In the genomic region with DNA sequence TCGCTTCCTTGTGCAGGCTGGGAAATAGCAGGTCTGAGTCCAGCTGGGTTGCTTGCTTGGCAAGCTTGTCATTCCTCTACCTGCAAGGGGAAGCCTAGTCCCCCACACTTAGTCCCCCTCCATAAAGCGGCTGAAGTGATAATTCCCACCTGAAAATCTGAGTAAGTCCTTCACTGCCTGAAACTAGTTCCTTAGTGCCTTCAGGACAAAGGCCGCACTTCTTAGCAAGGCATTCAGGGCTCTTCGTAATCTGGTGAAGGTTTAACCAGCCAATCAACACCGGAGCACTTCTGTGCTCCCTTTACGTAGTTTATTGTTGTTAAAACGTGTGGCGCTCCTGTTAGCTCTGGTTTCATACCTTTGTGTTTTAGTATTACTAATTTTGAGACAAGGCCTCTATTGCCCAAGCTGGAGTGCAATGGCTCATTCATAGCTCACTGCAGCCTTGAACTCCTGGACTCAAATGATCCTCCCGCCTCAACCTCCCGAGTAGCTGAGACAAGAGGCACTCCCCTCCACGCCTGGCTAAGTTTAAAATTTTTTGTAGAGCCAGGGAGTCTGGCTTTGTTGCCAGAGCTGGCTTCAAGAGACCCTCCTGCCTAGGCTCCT, we compare ENCODE assay signal across 9 cellular contexts. TPM values are rescaled to one million over a fixed set of nuclear protein-coding genes. Genes with fewer than 3 reads are reported as not detected.
A peak's percentile ranks its signal among the peaks of the same experiment; 100 is the strongest.
DNase-seq lines count a peak whose midpoint lies in the region; ATAC-seq, FAIRE-seq and TF ChIP-seq lines count a peak whose summit lies in the region.
"Had no signal": no experiment of that assay in that cellular context is flagged by ENCODE, and none has a peak within 500 bp of the region (broad histone marks: within the 10 kb centered on the region; RNA-seq: fewer than 3 reads in every experiment).

No MANE protein-coding gene starts in this region.

- no peaks in the 10 kb centered on the region for H3K36me3 Mint-ChIP-seq in activated CD4-positive, alpha-beta T cell treated with anti-CD3 and anti-CD28 coated beads, Interleukin-2, amount 10 ng/mL, durations not matched to agents 7 days and 5 days (ENCODE audit: low read depth)
- peaks cover 3% of the 10 kb centered on the region for H3K36me3 Mint-ChIP-seq in activated CD8-positive, alpha-beta T cell treated with anti-CD3 and anti-CD28 coated beads, Interleukin-2, amount 10 ng/mL, durations not matched to agents 7 days and 5 days (ENCODE audit: low read depth)

- no peak for TF ChIP-seq CTCF in suprapubic skin (IDR thresholded peaks at IDR 0.05)

- no peak for TF ChIP-seq POLR2A in suprapubic skin (IDR thresholded peaks at IDR 0.05)

- DNase-seq in activated CD4-positive, alpha-beta T cell treated with anti-CD3 and anti-CD28 coated beads, Interleukin-2, amount 10 ng/mL, durations not matched to agents 7 days and 5 days = no peak
- no peak for DNase-seq in activated CD4-positive, alpha-beta T cell treated with anti-CD3 and anti-CD28 coated beads for 1 hour
- no peak for DNase-seq in activated CD8-positive, alpha-beta T cell treated with anti-CD3 and anti-CD28 coated beads, Interleukin-2, amount 10 ng/mL, durations not matched to agents 7 days and 5 days
- DNase-seq in suprapubic skin (ENCODE audit: low spot score in 2 of 2) (no peak), NCI-H526 (lab: John Stamatoyannopoulos, UW) (no peak), RCC 7860 (ENCODE audit: low spot score) (no peak)

- FAIRE-seq in RCC 7860 (lab: Jason Lieb, UNC) = no peak
- FAIRE-seq: G401.6 had no signal

- H3K9me3 Mint-ChIP-seq in activated CD4-positive, alpha-beta T cell treated with anti-CD3 and anti-CD28 coated beads, Interleukin-2, amount 10 ng/mL, durations not matched to agents 7 days and 5 days = no peaks in the 10 kb centered on the region
- H3K9me3 Mint-ChIP-seq in activated CD8-positive, alpha-beta T cell treated with anti-CD3 and anti-CD28 coated beads, Interleukin-2, amount 10 ng/mL, durations not matched to agents 7 days and 5 days (ENCODE audit: insufficient read depth) = no peaks in the 10 kb centered on the region

- H3K36me3 ChIP-seq in iPS-20b (ENCODE audit: insufficient read depth, low read depth, low read length) (no peaks in the 10 kb centered on the region), suprapubic skin (no peaks in the 10 kb centered on the region)

- H3K4me1 ChIP-seq in iPS-20b (ENCODE audit: insufficient read depth, low read length) (peaks cover 8% of the 10 kb centered on the region; the same call in 1 of the 2 replicates), suprapubic skin (peaks cover 43% of the 10 kb centered on the region)

- peak overlapping the region; percentile 99 for H3K27ac Mint-ChIP-seq in activated CD4-positive, alpha-beta T cell treated with anti-CD3 and anti-CD28 coated beads, Interleukin-2, amount 10 ng/mL, durations not matched to agents 7 days and 5 days
- peak overlapping the region; percentile 97 for H3K27ac Mint-ChIP-seq in activated CD8-positive, alpha-beta T cell treated with anti-CD3 and anti-CD28 coated beads, Interleukin-2, amount 10 ng/mL, durations not matched to agents 7 days and 5 days

- no peak for TF ChIP-seq EP300 in suprapubic skin (IDR thresholded peaks at IDR 0.05)

- H3K27me3 ChIP-seq in iPS-20b (ENCODE audit: insufficient read depth, low read length) (no peaks in the 10 kb centered on the region), suprapubic skin (no peaks in the 10 kb centered on the region)

- POLR2A ChIA-PET in activated CD4-positive, alpha-beta T cell treated with anti-CD3 and anti-CD28 coated beads, Interleukin-2, amount 10 ng/mL, durations not matched to agents 7 days and 5 days (lab: Charles Lee) = interaction anchor here (0.6 to 0.7 kb wide), 2 partner anchors 29 to 185 kb away, joined by 3 read pairs; no protein-coding TSS in a partner anchor
- POLR2A ChIA-PET in activated CD8-positive, alpha-beta T cell treated with anti-CD3 and anti-CD28 coated beads, Interleukin-2, amount 10 ng/mL, durations not matched to agents 7 days and 5 days (lab: Charles Lee) = interaction anchor here (1.4 to 3.1 kb wide), 3 partner anchors 10 to 48 kb away, joined by 3 to 15 read pairs (median 4); partner anchors contain the start of gene NUTF2

- H3K4me3 Mint-ChIP-seq in activated CD4-positive, alpha-beta T cell treated with anti-CD3 and anti-CD28 coated beads, Interleukin-2, amount 10 ng/mL, durations not matched to agents 7 days and 5 days = peak overlapping the region; percentile 92
- H3K4me3 Mint-ChIP-seq in activated CD8-positive, alpha-beta T cell treated with anti-CD3 and anti-CD28 coated beads, Interleukin-2, amount 10 ng/mL, durations not matched to agents 7 days and 5 days = peak overlapping the region; percentile 97

- peak overlapping the region; percentile 98 for H3K9ac ChIP-seq in iPS-20b (ENCODE audit: low read depth, low read length)

- H3K27me3 Mint-ChIP-seq in activated CD4-positive, alpha-beta T cell treated with anti-CD3 and anti-CD28 coated beads, Interleukin-2, amount 10 ng/mL, durations not matched to agents 7 days and 5 days = no peaks in the 10 kb centered on the region
- H3K27me3 Mint-ChIP-seq in activated CD8-positive, alpha-beta T cell treated with anti-CD3 and anti-CD28 coated beads, Interleukin-2, amount 10 ng/mL, durations not matched to agents 7 days and 5 days (ENCODE audit: low read depth) = no peaks in the 10 kb centered on the region

- WGBS in suprapubic skin = 23% methylated on average over 11 of the region's 11 CpGs

- peaks cover 31% of the 10 kb centered on the region for H3K4me1 Mint-ChIP-seq in activated CD4-positive, alpha-beta T cell treated with anti-CD3 and anti-CD28 coated beads, Interleukin-2, amount 10 ng/mL, durations not matched to agents 7 days and 5 days
- H3K4me1 Mint-ChIP-seq in activated CD8-positive, alpha-beta T cell treated with anti-CD3 and anti-CD28 coated beads, Interleukin-2, amount 10 ng/mL, durations not matched to agents 7 days and 5 days (ENCODE audit: low read depth) = peaks cover 28% of the 10 kb centered on the region

- no peaks in the 10 kb centered on the region for H3K9me3 ChIP-seq in iPS-20b (ENCODE audit: insufficient read depth, low read depth, low read length)
- no peaks in the 10 kb centered on the region for H3K9me3 ChIP-seq in suprapubic skin

- H3K27ac ChIP-seq in iPS-20b (ENCODE audit: low read length) = no peak overlapping the region
- H3K27ac ChIP-seq in suprapubic skin = peak overlapping the region; percentile 93

- CTCF ChIA-PET in activated CD4-positive, alpha-beta T cell treated with anti-CD3 and anti-CD28 coated beads, Interleukin-2, amount 10 ng/mL, durations not matched to agents 7 days and 5 days (lab: Charles Lee) = interaction anchor here (1.6 to 3.8 kb wide), 4 partner anchors 11 to 41 kb away, joined by 4 to 24 read pairs (median 14); partner anchors contain the start of gene NRN1L
- CTCF ChIA-PET in activated CD8-positive, alpha-beta T cell treated with anti-CD3 and anti-CD28 coated beads, Interleukin-2, amount 10 ng/mL, durations not matched to agents 7 days and 5 days (lab: Charles Lee) = interaction anchor here (0.8 to 4.3 kb wide), 6 partner anchors 10 to 86 kb away, joined by 3 to 21 read pairs (median 3); partner anchors contain the start of gene NRN1L

- no peak for ATAC-seq in activated CD8-positive, alpha-beta T cell treated with anti-CD3 and anti-CD28 coated beads, Interleukin-2, amount 10 ng/mL, durations not matched to agents 7 days and 5 days
- ATAC-seq in GM21390 (IDR thresholded peaks at IDR 0.05; ENCODE audit: unreplicated experiment) = no peak

- peak overlapping the region; percentile 87 for H3K4me3 ChIP-seq in iPS-20b (ENCODE audit: low read length)
- peak overlapping the region; percentile 77 for H3K4me3 ChIP-seq in suprapubic skin

RNA-seq across cellular contexts. Expression of gene PSKH1, which starts 0.8 kb away (rescaled TPM):
- total RNA-seq in activated CD4-positive, alpha-beta T cell treated with anti-CD3 and anti-CD28 coated beads, Interleukin-2, amount 10 ng/mL, durations not matched to agents 7 days and 5 days = 10 to 100 TPM; 21.3 to 21.5 TPM
- 10 to 100 TPM; 20.0 to 22.8 TPM for total RNA-seq in activated CD8-positive, alpha-beta T cell treated with anti-CD3 and anti-CD28 coated beads, Interleukin-2, amount 10 ng/mL, durations not matched to agents 7 days and 5 days
- 10 to 100 TPM; 16.4 to 26.9 (median 24.5) TPM for total RNA-seq in suprapubic skin

RNA-seq across cellular contexts. Expression of gene NRN1L, which starts 9.2 kb away (rescaled TPM):
- total RNA-seq in activated CD4-positive, alpha-beta T cell treated with anti-CD3 and anti-CD28 coated beads, Interleukin-2, amount 10 ng/mL, durations not matched to agents 7 days and 5 days = 1 to 10 TPM; 1.5 to 2.5 TPM
- total RNA-seq in activated CD8-positive, alpha-beta T cell treated with anti-CD3 and anti-CD28 coated beads, Interleukin-2, amount 10 ng/mL, durations not matched to agents 7 days and 5 days = 1 to 10 TPM; 1.2 to 1.4 TPM
- total RNA-seq in suprapubic skin = 1 to 10 TPM in 3 of 4 donors, not detected in 1; 4.3 to 5.6 (median 4.7) TPM

RNA-seq across cellular contexts. Expression of gene EDC4, which starts 21.0 kb away (rescaled TPM):
- 100 to 1,000 TPM; 114 to 128 TPM for total RNA-seq in activated CD4-positive, alpha-beta T cell treated with anti-CD3 and anti-CD28 coated beads, Interleukin-2, amount 10 ng/mL, durations not matched to agents 7 days and 5 days
- 100 to 1,000 TPM; 111 to 113 TPM for total RNA-seq in activated CD8-positive, alpha-beta T cell treated with anti-CD3 and anti-CD28 coated beads, Interleukin-2, amount 10 ng/mL, durations not matched to agents 7 days and 5 days
- 100 to 1,000 TPM in 1 of 4 donors, 10 to 100 TPM in 3; 59.5 to 110 (median 68.0) TPM for total RNA-seq in suprapubic skin

RNA-seq across cellular contexts. Expression of gene CTRL, which starts 37.8 kb away (rescaled TPM):
- 1 to 10 TPM; 7.2 to 9.4 TPM for total RNA-seq in activated CD4-positive, alpha-beta T cell treated with anti-CD3 and anti-CD28 coated beads, Interleukin-2, amount 10 ng/mL, durations not matched to agents 7 days and 5 days
- 1 to 10 TPM; 5.5 TPM for total RNA-seq in activated CD8-positive, alpha-beta T cell treated with anti-CD3 and anti-CD28 coated beads, Interleukin-2, amount 10 ng/mL, durations not matched to agents 7 days and 5 days
- 1 to 10 TPM in 3 of 4 donors, under 1 TPM in 1; 0.55 to 2.7 (median 1.8) TPM for total RNA-seq in suprapubic skin

RNA-seq across cellular contexts. Expression of gene PSMB10, which starts 42.8 kb away (rescaled TPM):
- total RNA-seq in activated CD4-positive, alpha-beta T cell treated with anti-CD3 and anti-CD28 coated beads, Interleukin-2, amount 10 ng/mL, durations not matched to agents 7 days and 5 days = 100 to 1,000 TPM; 214 to 288 TPM
- total RNA-seq in activated CD8-positive, alpha-beta T cell treated with anti-CD3 and anti-CD28 coated beads, Interleukin-2, amount 10 ng/mL, durations not matched to agents 7 days and 5 days = 100 to 1,000 TPM; 257 to 275 TPM
- total RNA-seq in suprapubic skin = 10 to 100 TPM; 13.5 to 31.2 (median 16.3) TPM
